In genomic region chr3:43913036-43913435, GRCh38 we compare ENCODE assay signal across 8 cellular contexts.
"Had no signal": no experiment of that assay in that cellular context is flagged by ENCODE, and none has a peak within 500 bp of the region (broad histone marks: within the 10 kb centered on the region; RNA-seq: fewer than 3 reads in every experiment).

No MANE protein-coding gene starts in this region.

- H3K9ac ChIP-seq: GM23248 had no signal

- H3K27ac ChIP-seq: GM23248 had no signal

- H3K27ac Mint-ChIP-seq: H9 had no signal

- H2AFZ ChIP-seq: GM23248 had no signal

- ATAC-seq: K562 had no signal

- FAIRE-seq: H1, H54, HTR-8/SVneo, K562 had no signal

- DNase-seq: GM23248, H9, HCEC 1CT, IMR-90 had no signal

- H3K4me3 ChIP-seq: GM23248, K562 had no signal

- H3K4me3 Mint-ChIP-seq: H9 had no signal
